In genomic region chr22:36341640-36342041, GRCh38 we compare ENCODE assay signal across 12 cellular contexts. TPM values are rescaled to one million over a fixed set of nuclear protein-coding genes. Genes with fewer than 3 reads are reported as not detected.
DNase-seq lines count a peak whose midpoint lies in the region; ATAC-seq, FAIRE-seq and TF ChIP-seq lines count a peak whose summit lies in the region.
"Had no signal": no experiment of that assay in that cellular context is flagged by ENCODE, and none has a peak within 500 bp of the region (broad histone marks: within the 10 kb centered on the region; RNA-seq: fewer than 3 reads in every experiment).

No MANE protein-coding gene starts in this region.

- H2AK5ac ChIP-seq in mesendoderm (ENCODE audit: low read length): no peak overlapping the region

- no peak overlapping the region for H3K4ac ChIP-seq in mesendoderm (ENCODE audit: low read depth, low read length)

- intact Hi-C loops in CD4-positive, alpha-beta T cell (cut with DNase I, micrococcal nuclease): no loop called here
- intact Hi-C loops in esophagus muscularis mucosa (cut with DNase I) (no loop called here), pancreas (cut with DNase I) (no loop called here)

- peaks cover 25 to 90% (median 80%) of the 10 kb centered on the region in 4 donors for H3K36me3 ChIP-seq in esophagus muscularis mucosa
- peaks cover 9 to 52% (median 24%) of the 10 kb centered on the region in 3 donors for H3K36me3 ChIP-seq in pancreas
- H3K36me3 ChIP-seq in mesendoderm (ENCODE audit: control insufficient read depth, insufficient read depth, low read length): peaks cover 18% of the 10 kb centered on the region

- DNase-seq in CD4-positive, alpha-beta T cell: no peak
- DNase-seq in WTC11 (ENCODE audit: low spot score) (no peak), esophagus muscularis mucosa (ENCODE audit: extremely low spot score) (no peak), pancreas (no peak), HEK293T (ENCODE audit: extremely low spot score) (no peak), mesendoderm (no peak), NCI-H510A (lab: John Stamatoyannopoulos, UW) (no peak)
- DNase-seq: NCI-H446, psoas muscle had no signal

- no peak overlapping the region for H3K9ac ChIP-seq in mesendoderm (ENCODE audit: low read length)

- H2BK120ac ChIP-seq in mesendoderm (ENCODE audit: low read depth, low read length): no peak overlapping the region

- TF ChIP-seq POLR2A in esophagus muscularis mucosa (IDR thresholded peaks at IDR 0.05; ENCODE audit: low read depth): no peak

- no peak overlapping the region for H4K5ac ChIP-seq in mesendoderm (ENCODE audit: low read length)

- H2BK5ac ChIP-seq in mesendoderm (ENCODE audit: low read length): no peak overlapping the region

- no peak overlapping the region for H3K23ac ChIP-seq in mesendoderm (ENCODE audit: low read length)

- 62% methylated on average over 10 of the region's 10 CpGs for WGBS in esophagus muscularis mucosa
- WGBS in pancreas, 2 donors: 79 to 84% methylated on average over 10 of the region's 10 CpGs
- WGBS in mesendoderm (ENCODE audit: extremely low coverage, insufficient coverage, low lambda C conversion rate): no CpG with 5 or more reads among the region's 10 CpGs

- POLR2A ChIA-PET in CD4-positive, alpha-beta T cell (lab: Charles Lee): interaction anchor here (0.9 to 49.5 kb wide), 3 partner anchors 9 to 110 kb away, joined by 4 to 1847 read pairs (median 36); partner anchors contain the start of gene MYH9
- POLR2A ChIA-PET in WTC11 (lab: Charles Lee) (no interaction called here), HEK293T (lab: Yijun Ruan, JAX) (no interaction called here)

- peaks cover 98 to 100% (median 100%) of the 10 kb centered on the region in 4 donors for H3K4me1 ChIP-seq in esophagus muscularis mucosa
- peaks cover 22 to 43% (median 36%) of the 10 kb centered on the region in 3 donors for H3K4me1 ChIP-seq in pancreas
- H3K4me1 ChIP-seq in mesendoderm (ENCODE audit: control insufficient read depth, low read depth, low read length): peaks cover under 1% of the 10 kb centered on the region

- peak overlapping the region; percentile 93 for H3K27ac Mint-ChIP-seq in CD4-positive, alpha-beta T cell
- H3K27ac Mint-ChIP-seq in WTC11: peak overlapping the region; percentile 78

- peaks cover 86% of the 10 kb centered on the region for H3K4me1 Mint-ChIP-seq in CD4-positive, alpha-beta T cell (ENCODE audit: low read depth)
- H3K4me1 Mint-ChIP-seq in WTC11: peaks cover 41% of the 10 kb centered on the region

- CTCF ChIA-PET in CD4-positive, alpha-beta T cell (lab: Charles Lee): interaction anchor here (1.0 to 2.0 kb wide), 4 partner anchors 11 to 145 kb away, joined by 3 to 5 read pairs (median 4); no protein-coding TSS in a partner anchor
- CTCF ChIA-PET in WTC11 (lab: Charles Lee): interaction anchor here (0.7 to 1.0 kb wide), 2 partner anchors 47 to 82 kb away, joined by 3 read pairs; partner anchors contain the start of gene MYH9
- CTCF ChIA-PET in HEK293T (lab: Yijun Ruan, JAX): no interaction called here

- no peak overlapping the region for H2BK15ac ChIP-seq in mesendoderm (replicated peaks; ENCODE audit: low read depth)

- H3K79me1 ChIP-seq in mesendoderm (ENCODE audit: low read length): peaks cover 41% of the 10 kb centered on the region

- H3K27me3 ChIP-seq in CD4-positive, alpha-beta T cell (ENCODE audit: control insufficient read depth, insufficient read depth, low read length): no peaks in the 10 kb centered on the region
- H3K27me3 ChIP-seq in esophagus muscularis mucosa (no peaks in the 10 kb centered on the region), pancreas (no peaks in the 10 kb centered on the region), mesendoderm (ENCODE audit: insufficient read depth, low read length, poor library complexity) (no peaks in the 10 kb centered on the region)

- ATAC-seq in CD4-positive, alpha-beta T cell (ENCODE audit: poor library complexity): no peak
- ATAC-seq in WTC11 (no peak), pancreas (no peak), GM21423 (IDR thresholded peaks at IDR 0.05; ENCODE audit: unreplicated experiment) (no peak)
- ATAC-seq: psoas muscle had no signal

- no peak overlapping the region for H3K4me2 ChIP-seq in mesendoderm (ENCODE audit: low read length)

- no peak for TF ChIP-seq CTCF in CD4-positive, alpha-beta T cell (IDR thresholded peaks at IDR 0.05)
- TF ChIP-seq CTCF in WTC11 (IDR thresholded peaks at IDR 0.05) (no peak), esophagus muscularis mucosa (IDR thresholded peaks at IDR 0.05) (no peak), pancreas (IDR thresholded peaks at IDR 0.05) (no peak)

- no peaks in the 10 kb centered on the region for H3K9me3 ChIP-seq in CD4-positive, alpha-beta T cell (ENCODE audit: control insufficient read depth, low read length)
- H3K9me3 ChIP-seq in esophagus muscularis mucosa (no peaks in the 10 kb centered on the region), pancreas (no peaks in the 10 kb centered on the region)
- H3K9me3 ChIP-seq: psoas muscle had no signal

- TF ChIP-seq EP300 in esophagus muscularis mucosa (IDR thresholded peaks at IDR 0.05): no peak

- peaks cover 68% of the 10 kb centered on the region for H3K79me2 ChIP-seq in mesendoderm (ENCODE audit: control insufficient read depth, insufficient read depth, low read length)

- H4K8ac ChIP-seq in mesendoderm (ENCODE audit: low read depth, low read length): no peak overlapping the region

- no peak for FAIRE-seq in pancreas (lab: Jason Lieb, UNC)
- FAIRE-seq: D721Med had no signal

- H3K27me3 Mint-ChIP-seq in CD4-positive, alpha-beta T cell: no peaks in the 10 kb centered on the region
- no peaks in the 10 kb centered on the region for H3K27me3 Mint-ChIP-seq in WTC11 (ENCODE audit: low read depth)

- no peak overlapping the region for H3K56ac ChIP-seq in mesendoderm (ENCODE audit: low read length)

- H3K36me3 Mint-ChIP-seq in CD4-positive, alpha-beta T cell (ENCODE audit: low read depth): peaks cover 96% of the 10 kb centered on the region
- H3K36me3 Mint-ChIP-seq in WTC11: peaks cover 51% of the 10 kb centered on the region

- peak overlapping the region; percentile 43 for H3K27ac ChIP-seq in CD4-positive, alpha-beta T cell (ENCODE audit: low read depth, low read length)
- H3K27ac ChIP-seq in esophagus muscularis mucosa (replicated peaks in 1 of 4) (peak overlapping the region; percentile 95 to 100 (median 98)), pancreas (peak overlapping the region in 3 of 4 donors; percentile 1 to 73 (median 28)), mesendoderm (ENCODE audit: low read depth, low read length) (no peak overlapping the region)
- H3K27ac ChIP-seq: SK-N-MC had no signal

- no peaks in the 10 kb centered on the region for H3K9me3 Mint-ChIP-seq in CD4-positive, alpha-beta T cell
- H3K9me3 Mint-ChIP-seq in WTC11: no peaks in the 10 kb centered on the region

- no peak overlapping the region for H3K4me3 Mint-ChIP-seq in CD4-positive, alpha-beta T cell
- no peak overlapping the region for H3K4me3 Mint-ChIP-seq in WTC11

- H3K4me3 ChIP-seq in esophagus muscularis mucosa (no peak overlapping the region), pancreas (no peak overlapping the region), mesendoderm (ENCODE audit: low read length) (no peak overlapping the region)
- H3K4me3 ChIP-seq: psoas muscle, SK-N-MC had no signal

- no peak overlapping the region for H3K18ac ChIP-seq in mesendoderm (ENCODE audit: low read length)

TF ChIP-seq in WTC11, 78 proteins besides CTCF, POLR2A, EP300 and RAD21:
- TF ChIP-seq ZNF263 (CRISPR knock-in tag; IDR thresholded peaks at IDR 0.05; ENCODE audit: low read depth): 0 out of 2 replicates have a peak, but pooled peaks have one; percentile 54
- no peak for TF ChIP-seq FOXK1 (CRISPR knock-in tag; IDR thresholded peaks at IDR 0.05)

TF ChIP-seq in HEK293T, 16 proteins besides CTCF, POLR2A, EP300 and RAD21:
- TF ChIP-seq LEF1 (IDR thresholded peaks at IDR 0.05; ENCODE audit: borderline replicate concordance): no peak
- no peak for TF ChIP-seq BHLHE40 (IDR thresholded peaks at IDR 0.05; ENCODE audit: borderline replicate concordance)
- TF ChIP-seq L3MBTL2 (conservative IDR thresholded peaks at IDR 0.05): no peak
- TF ChIP-seq CTBP1 (IDR thresholded peaks at IDR 0.05; ENCODE audit: borderline replicate concordance): no peak
- TF ChIP-seq FOXM1 (IDR thresholded peaks at IDR 0.05; ENCODE audit: borderline replicate concordance): no peak
- no peak for TF ChIP-seq ZNF384 (IDR thresholded peaks at IDR 0.05)

RNA-seq across cellular contexts. Expression of gene MYH9, which starts 46.1 kb away (rescaled TPM):
- total RNA-seq in CD4-positive, alpha-beta T cell: 100 to 1,000 TPM; 901 to 925 TPM
- 272 to 288 TPM (median 277 TPM) in 3 replicates for total RNA-seq in WTC11 (2021)
- total RNA-seq in esophagus muscularis mucosa: 100 to 1,000 TPM; 241 to 387 (median 358) TPM
- total RNA-seq in pancreas: 100 to 1,000 TPM; 259 to 554 (median 412) TPM
- 100 to 1,000 TPM in 1 of 2 donors, 10 to 100 TPM in 1; 80.9 to 152 TPM for polyA plus RNA-seq in pancreas
- polyA plus RNA-seq in mesendoderm (2013, experiment 1 of 2): 110 TPM
- polyA plus RNA-seq in mesendoderm (2013, experiment 2 of 2): 111 TPM
